ENCODE assay signal across 8 cellular contexts in genomic region chr5:36151434-36152323, GRCh38. TPM values are rescaled to one million over a fixed set of nuclear protein-coding genes. Genes with fewer than 3 reads are reported as not detected.
DNase-seq lines count a peak whose midpoint lies in the region; ATAC-seq, FAIRE-seq and TF ChIP-seq lines count a peak whose summit lies in the region.

Gene LMBRD2, minus strand, starts transcription at chr5:36151887. Its CDS starts 8,538 bp downstream, at chr5:36143349.
Gene SKP2, plus strand, starts transcription at chr5:36152111. Its CDS starts 152 bp downstream, at chr5:36152263.

- TF ChIP-seq CTCF in GM12864 (IDR thresholded peaks at IDR 0.05; ENCODE audit: low read depth, low read length, missing control alignments) = no peak
- TF ChIP-seq CTCF in pancreas (IDR thresholded peaks at IDR 0.05) = no peak
- TF ChIP-seq CTCF in tibial artery (IDR thresholded peaks at IDR 0.05) = no peak

- H3K27me3 ChIP-seq in pancreas (no peaks in the 10 kb centered on the region), tibial artery (no peaks in the 10 kb centered on the region)

- ATAC-seq in HG02759 (IDR thresholded peaks at IDR 0.05; ENCODE audit: unreplicated experiment) = peak; percentile 97
- peak; percentile 99 for ATAC-seq in Right ventricle myocardium superior (ENCODE audit: poor library complexity)
- peak; percentile 98 to 100 (median 99) for ATAC-seq in pancreas

- H3K4me1 ChIP-seq in pancreas = peaks cover 4 to 16% (median 8%) of the 10 kb centered on the region in 3 donors
- peaks cover 0 to 58% (median 27%) of the 10 kb centered on the region in 4 donors for H3K4me1 ChIP-seq in tibial artery

- H3K9me3 ChIP-seq in pancreas (no peaks in the 10 kb centered on the region), tibial artery (no peaks in the 10 kb centered on the region)

- H3K36me3 ChIP-seq in pancreas = no peaks in the 10 kb centered on the region
- H3K36me3 ChIP-seq in tibial artery = peaks cover 0 to 12% (median 0%) of the 10 kb centered on the region in 3 donors

- FAIRE-seq in pancreas (lab: Jason Lieb, UNC) = peak; percentile 79

- H3K4me3 ChIP-seq in GM12864 (ENCODE audit: low read depth, low read length) (peak within 1 kb of the TSS; percentile 77), pancreas (peak within 1 kb of the TSS; percentile 79 to 98 (median 88)), tibial artery (peak within 1 kb of the TSS; percentile 94 to 98)

- WGBS in pancreas, 2 donors = 0% methylated on average over 81 of the region's 81 CpGs

- DNase-seq in GM12864 (ENCODE audit: low read depth) (peak; percentile 91), NCI-H1417 (lab: John Stamatoyannopoulos, UW) (peak; percentile 99), SW 1271 (lab: John Stamatoyannopoulos, UW) (peak; percentile 98), Right ventricle myocardium superior (peak; percentile 99), pancreas (peak; percentile 95 to 99 (median 96)), tibial artery (peak; percentile 99)
- peak; percentile 96 for DNase-seq in activated naive CD8-positive, alpha-beta T cell treated with anti-CD3 and anti-CD28 coated beads, Interleukin-2, amount 50 U/mL, for 16 hours (ENCODE audit: low read depth, low spot score)

- intact Hi-C loops in Right ventricle myocardium superior (cut with DNase I) = no loop called here
- intact Hi-C loops in pancreas (cut with DNase I) = no loop called here
- intact Hi-C loops in tibial artery (cut with DNase I; ENCODE audit: low total_unique reads) = loop anchor here (10.0 kb wide), 1 partner anchor 83 kb away; no protein-coding TSS in a partner anchor

- H3K27ac ChIP-seq in pancreas (peak within 1 kb of the TSS; percentile 70 to 83 (median 79)), tibial artery (peak within 1 kb of the TSS; percentile 83 to 90)

RNA-seq across cellular contexts. Expression of gene LMBRD2, which starts in this region (rescaled TPM):
- total RNA-seq in Right ventricle myocardium superior = 9.5 TPM
- total RNA-seq in pancreas = 1 to 10 TPM; 5.1 to 8.3 (median 6.9) TPM
- 1 to 10 TPM; 1.0 to 4.6 TPM for polyA plus RNA-seq in pancreas

RNA-seq across cellular contexts. Expression of gene SKP2, which starts in this region (rescaled TPM):
- 4.7 TPM for total RNA-seq in Right ventricle myocardium superior
- 1 to 10 TPM; 2.0 to 8.7 (median 5.0) TPM for total RNA-seq in pancreas
- polyA plus RNA-seq in pancreas = 1 to 10 TPM; 1.5 to 2.3 TPM

Comparison
In these comparisons a context has a peak if more than half of its experiments do, and no peak if none do; other contexts are left out.
1. Peak in every context shown above with its lines: DNase-seq, ATAC-seq, H3K4me3 ChIP-seq and H3K27ac ChIP-seq.